In the genomic region with DNA sequence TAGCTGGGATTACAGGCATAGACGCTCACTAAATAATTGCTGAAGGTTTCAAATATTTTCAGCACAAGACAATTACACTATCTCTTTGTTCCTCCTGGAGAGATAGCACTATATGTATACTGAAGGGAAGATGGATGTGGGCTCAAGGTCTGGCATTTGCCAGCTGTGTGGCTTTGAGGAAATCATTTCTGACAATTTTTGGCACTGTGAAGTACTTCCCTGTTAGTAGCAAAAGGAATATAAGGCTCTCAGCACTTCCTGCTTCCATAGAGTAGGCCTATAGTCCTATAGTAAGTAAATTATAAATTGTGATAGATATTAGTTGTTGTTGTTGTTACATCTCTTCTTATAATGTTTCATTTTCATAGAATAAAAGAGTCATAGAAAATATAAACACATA, we compare ENCODE assay signal across 23 cellular contexts.
"Had no signal": no experiment of that assay in that cellular context is flagged by ENCODE, and none has a peak within 500 bp of the region (broad histone marks: within the 10 kb centered on the region; RNA-seq: fewer than 3 reads in every experiment).

No MANE protein-coding gene starts in this region.

- H3K4me1 Mint-ChIP-seq: activated naive CD8-positive, alpha-beta T cell treated with anti-CD3 and anti-CD28 coated beads, Interleukin-2, amount 50 U/mL, for 24 hours; IgD-negative memory B cell had no signal

- H3K36me3 Mint-ChIP-seq: activated naive CD4-positive, alpha-beta T cell treated with anti-CD3 and anti-CD28 coated beads, Interleukin-2, amount 50 U/mL, for 72 hours; IgD-negative memory B cell had no signal

- H3K9me3 Mint-ChIP-seq: activated naive CD4-positive, alpha-beta T cell treated with anti-CD3 and anti-CD28 coated beads, Interleukin-2, amount 50 U/mL, for 72 hours; activated naive CD8-positive, alpha-beta T cell treated with anti-CD3 and anti-CD28 coated beads, Interleukin-2, amount 50 U/mL, for 24 hours; activated T-helper 1 cell treated with anti-CD3 and anti-CD28 coated beads, Interleukin-12 subunit alpha, Interleukin-12 subunit beta, Interleukin-2, Interleukin-4 antibody, amounts not matched to agents 30 ng/mL and 10 ng/mL and 1 ng/mL, durations not matched to agents 14 hours and 24 hours and 36 hours; IgD-negative memory B cell had no signal

- H3K27ac Mint-ChIP-seq: activated CD8-positive, alpha-beta T cell treated with anti-CD3 and anti-CD28 coated beads, Interleukin-2, amount 10 ng/mL, durations not matched to agents 7 days and 5 days; activated naive CD4-positive, alpha-beta T cell treated with anti-CD3 and anti-CD28 coated beads, Interleukin-2, amount 50 U/mL, for 72 hours; activated naive CD8-positive, alpha-beta T cell treated with anti-CD3 and anti-CD28 coated beads, Interleukin-2, amount 50 U/mL, for 24 hours; activated T-helper 1 cell treated with anti-CD3 and anti-CD28 coated beads, Interleukin-12 subunit alpha, Interleukin-12 subunit beta, Interleukin-2, Interleukin-4 antibody, amounts not matched to agents 30 ng/mL and 10 ng/mL and 1 ng/mL, durations not matched to agents 14 hours and 24 hours and 36 hours; IgD-negative memory B cell had no signal

- ATAC-seq: activated CD4-positive, CD25-positive, alpha-beta regulatory T cell treated with anti-CD3 and anti-CD28 coated beads, Interleukin-2, amount 50 U/mL, for 24 hours; activated CD8-positive, alpha-beta T cell treated with anti-CD3 and anti-CD28 coated beads, Interleukin-2, amount 10 ng/mL, durations not matched to agents 7 days and 5 days; activated naive CD4-positive, alpha-beta T cell treated with anti-CD3 and anti-CD28 coated beads, Interleukin-2, amount 50 U/mL, for 72 hours; activated naive CD8-positive, alpha-beta T cell treated with anti-CD3 and anti-CD28 coated beads, Interleukin-2, amount 50 U/mL, for 24 hours had no signal

- DNase-seq: activated CD4-positive, alpha-beta T cell treated with anti-CD3 and anti-CD28 coated beads for 4 hours; activated CD8-positive, alpha-beta memory T cell treated with anti-CD3 and anti-CD28 coated beads, Interleukin-2, amount 50 U/mL, for 48 hours; activated CD8-positive, alpha-beta T cell treated with anti-CD3 and anti-CD28 coated beads, Interleukin-2, amount 10 ng/mL, durations not matched to agents 7 days and 5 days; activated effector memory CD4-positive, alpha-beta T cell treated with Interleukin-2 at 50 U/mL for 16 hours; activated naive CD4-positive, alpha-beta T cell treated with Interleukin-2 at 50 U/mL for 16 hours; activated naive CD8-positive, alpha-beta T cell treated with anti-CD3 and anti-CD28 coated beads, Interleukin-2, amount 50 U/mL, for 24 hours; activated T-cell treated with anti-CD3 and anti-CD28 coated beads, Interleukin-2, amount 50 U/mL, for 1 hour; brain microvascular endothelial cell; KG1; MV-4-11; NCI-H1105; NCI-H1436; NCI-H187; NCI-H2081; NCI-H510A treated with DMSO at 0.1 percent for 48 hours; PC-9; SHP77 treated with DMSO at 0.1 percent for 48 hours; T-helper 2 cell; T1000 had no signal

- H3K27me3 Mint-ChIP-seq: activated naive CD8-positive, alpha-beta T cell treated with anti-CD3 and anti-CD28 coated beads, Interleukin-2, amount 50 U/mL, for 24 hours; IgD-negative memory B cell had no signal

- H3K4me3 Mint-ChIP-seq: activated CD8-positive, alpha-beta T cell treated with anti-CD3 and anti-CD28 coated beads, Interleukin-2, amount 10 ng/mL, durations not matched to agents 7 days and 5 days; activated naive CD8-positive, alpha-beta T cell treated with anti-CD3 and anti-CD28 coated beads, Interleukin-2, amount 50 U/mL, for 24 hours; activated T-helper 1 cell treated with anti-CD3 and anti-CD28 coated beads, Interleukin-12 subunit alpha, Interleukin-12 subunit beta, Interleukin-2, Interleukin-4 antibody, amounts not matched to agents 30 ng/mL and 10 ng/mL and 1 ng/mL, durations not matched to agents 14 hours and 24 hours and 36 hours; IgD-negative memory B cell had no signal
